In genomic region chr12:57941165-57941894, GRCh38 we compare ENCODE assay signal across 8 cellular contexts. TPM values are rescaled to one million over a fixed set of nuclear protein-coding genes. Genes with fewer than 3 reads are reported as not detected.
DNase-seq lines count a peak whose midpoint lies in the region; ATAC-seq, FAIRE-seq and TF ChIP-seq lines count a peak whose summit lies in the region.

Gene ATP23 (plus strand): TSS chr12:57941567. CDS start chr12:57941702, 135 bp downstream.

- H4K20me1 ChIP-seq in OCI-LY1 (ENCODE audit: insufficient read depth, low read length): no peaks in the 10 kb centered on the region
- H4K20me1 ChIP-seq in endothelial cell of umbilical vein (replicated peaks; ENCODE audit: control insufficient read depth, extremely low read depth, insufficient read depth, low read length): no peaks in the 10 kb centered on the region

- H3K9me1 ChIP-seq in endothelial cell of umbilical vein (replicated peaks; ENCODE audit: control insufficient read depth, extremely low read depth, insufficient read depth, low read length): no peaks in the 10 kb centered on the region

- TF ChIP-seq POLR2A in endothelial cell of umbilical vein (IDR thresholded peaks at IDR 0.05; ENCODE audit: low read depth, low read length): peak; percentile 85

- BruUV-seq in endothelial cell of umbilical vein (replicated peaks; lab: Mats Ljungman, UMichigan): no TSS peak

- no peaks in the 10 kb centered on the region for H3K79me2 ChIP-seq in OCI-LY1 (ENCODE audit: insufficient read depth, low read length)
- no peaks in the 10 kb centered on the region for H3K79me2 ChIP-seq in endothelial cell of umbilical vein (ENCODE audit: control insufficient read depth, insufficient read depth, low read length)

- H3K27ac ChIP-seq in OCI-LY1 (ENCODE audit: low read depth, low read length, poor library complexity, severe bottlenecking) (peak within 1 kb of the TSS; percentile 87), endothelial cell of umbilical vein (ENCODE audit: insufficient read depth, low read depth, low read length) (peak within 1 kb of the TSS; percentile 11)

- H3K4me1 ChIP-seq in OCI-LY1 (ENCODE audit: insufficient read depth, low read length, severe bottlenecking): peaks cover 40% of the 10 kb centered on the region
- peaks cover 7% of the 10 kb centered on the region for H3K4me1 ChIP-seq in endothelial cell of umbilical vein (ENCODE audit: control insufficient read depth, extremely low read depth, insufficient read depth, low read length)

- POLR2A ChIA-PET in endothelial cell of umbilical vein (lab: Charles Lee): interaction anchor here (0.6 to 1.1 kb wide), 3 partner anchors 45 to 270 kb away, joined by 3 to 4 read pairs (median 4); no protein-coding TSS in a partner anchor

- no peak for FAIRE-seq in D721Med (lab: Jason Lieb, UNC)
- FAIRE-seq in endothelial cell of umbilical vein (lab: Jason Lieb, UNC): peak; percentile 94

- peak within 1 kb of the TSS; percentile 81 for H3K9ac ChIP-seq in OCI-LY1 (ENCODE audit: low read length)
- H3K9ac ChIP-seq in endothelial cell of umbilical vein (replicated peaks; ENCODE audit: extremely low read depth, insufficient read depth, low read length): peak within 1 kb of the TSS; percentile 65

- H3F3A ChIP-seq in OCI-LY1 (ENCODE audit: insufficient read depth, low read length): no peaks in the 10 kb centered on the region

- no peaks in the 10 kb centered on the region for H3K9me3 ChIP-seq in OCI-LY1 (ENCODE audit: low read length)
- no peaks in the 10 kb centered on the region for H3K9me3 ChIP-seq in endothelial cell of umbilical vein (replicated peaks; ENCODE audit: control insufficient read depth, insufficient read depth, low read length)

- intact Hi-C loops in endothelial cell of umbilical vein (cut with micrococcal nuclease): no loop called here

- CTCF ChIA-PET in endothelial cell of umbilical vein (lab: Charles Lee): interaction anchor here (0.6 to 1.0 kb wide), 5 partner anchors 21 to 1224 kb away, joined by 3 to 4 read pairs (median 3); no protein-coding TSS in a partner anchor

- DNase-seq in D721Med (ENCODE audit: insufficient read length, low spot score) (peak; percentile 78), HuH-7 (ENCODE audit: low spot score) (peak; percentile 86), endothelial cell of umbilical vein (ENCODE audit: low read depth, low spot score) (peak; percentile 86), middle frontal gyrus (ENCODE audit: extremely low spot score, low spot score) (peak; percentile 52)
- DNase-seq in activated CD8-positive, alpha-beta memory T cell treated with anti-CD3 and anti-CD28 coated beads, Interleukin-2, amount 50 U/mL, for 48 hours: peak; percentile 92
- peak; percentile 74 to 86 for DNase-seq in stimulated activated CD8-positive, alpha-beta memory T cell treated with anti-CD3 and anti-CD28 coated beads, Interleukin-2, amount 100 ng/mL, for 1 hour (ENCODE audit: low read depth in 2 of 2)

- H3K4me2 ChIP-seq in OCI-LY1 (ENCODE audit: low read length): peak within 1 kb of the TSS; percentile 90
- peak within 1 kb of the TSS; percentile 80 for H3K4me2 ChIP-seq in endothelial cell of umbilical vein (ENCODE audit: insufficient read depth, low read length)

- no peak within 1 kb of the TSS for H2AFZ ChIP-seq in OCI-LY1 (ENCODE audit: low read length)
- peak within 1 kb of the TSS; percentile 99 for H2AFZ ChIP-seq in endothelial cell of umbilical vein (ENCODE audit: low read depth, low read length)

- peak; percentile 87 for ATAC-seq in GM21526 (IDR thresholded peaks at IDR 0.05; ENCODE audit: low FRiP score, unreplicated experiment)

- TF ChIP-seq CTCF in D721Med (IDR thresholded peaks at IDR 0.05; ENCODE audit: insufficient read depth, missing control alignments) (no peak), OCI-LY1 (IDR thresholded peaks at IDR 0.05; ENCODE audit: low read length) (no peak), endothelial cell of umbilical vein (IDR thresholded peaks at IDR 0.05; ENCODE audit: extremely low read depth in 1 of 2, insufficient read depth in 1 of 2, low read depth in 1 of 2, low read length in 2 of 2) (no peak)

- dilution Hi-C loops in endothelial cell of umbilical vein (cut with MboI; ENCODE audit: extremely low pct_ligation_motif_present, low sequenced_read_pairs): no loop called here

- H3K9me2 ChIP-seq in OCI-LY1 (ENCODE audit: low read depth, low read length): no peaks in the 10 kb centered on the region

- H3K27me3 ChIP-seq in OCI-LY1 (ENCODE audit: insufficient read depth, low read length) (no peaks in the 10 kb centered on the region), endothelial cell of umbilical vein (ENCODE audit: control insufficient read depth in 2 of 2, insufficient read depth in 2 of 2, low read length in 2 of 2) (no peaks in the 10 kb centered on the region)

- H3K36me3 ChIP-seq in OCI-LY1 (ENCODE audit: insufficient read depth, low read length): no peaks in the 10 kb centered on the region; the same call in 1 of the 2 replicates
- no peaks in the 10 kb centered on the region for H3K36me3 ChIP-seq in endothelial cell of umbilical vein (ENCODE audit: control insufficient read depth in 2 of 2, extremely low read depth in 1 of 2, insufficient read depth in 2 of 2, low read length in 2 of 2)

- H3K4me3 ChIP-seq in OCI-LY1 (ENCODE audit: low read depth, low read length, poor library complexity, severe bottlenecking) (peak within 1 kb of the TSS; percentile 83), endothelial cell of umbilical vein (replicated peaks in 1 of 3; ENCODE audit: insufficient read depth in 1 of 3, low read depth in 1 of 3, low read length in 3 of 3) (peak within 1 kb of the TSS; percentile 55 to 63 (median 62))

TF ChIP-seq in endothelial cell of umbilical vein, 7 proteins besides CTCF, POLR2A, EP300 and RAD21:
- TF ChIP-seq POLR2AphosphoS5 (IDR thresholded peaks at IDR 0.05; ENCODE audit: insufficient read depth, low read depth, low read length): peak; percentile 84
- TF ChIP-seq EZH2 (IDR thresholded peaks at IDR 0.05; ENCODE audit: borderline replicate concordance, low read depth, low read length, severe bottlenecking): no peak

RNA-seq across cellular contexts. Expression of gene ATP23, which starts in this region (rescaled TPM):
- total RNA-seq in endothelial cell of umbilical vein: 5.9 and 7.2 TPM in 2 replicates
- polyA plus RNA-seq in endothelial cell of umbilical vein: 9.0 and 14.5 TPM in 2 replicates
- polyA plus RNA-seq in endothelial cell of umbilical vein (2011; cell fraction: cytosol; rRNA removed): 6.4 and 9.6 TPM in 2 replicates
- polyA plus RNA-seq in endothelial cell of umbilical vein (2011; cell fraction: nucleus; rRNA removed): 3.6 and 3.9 TPM in 2 replicates
- 5.7 and 5.8 TPM in 2 replicates for polyA plus RNA-seq in endothelial cell of umbilical vein (2012)
- 6.4 and 9.4 TPM in 2 replicates for polyA minus RNA-seq in endothelial cell of umbilical vein
- polyA minus RNA-seq in endothelial cell of umbilical vein (2011; cell fraction: cytosol; rRNA and poly(A)+ RNA removed): 1.8 TPM
- polyA minus RNA-seq in endothelial cell of umbilical vein (2011; cell fraction: nucleus; rRNA and poly(A)+ RNA removed): 0.63 and 0.96 TPM in 2 replicates

Comparison
In these comparisons a context has a peak if more than half of its experiments do, and no peak if none do; other contexts are left out.
1. Peak in every context shown above with its lines: DNase-seq, ATAC-seq, H3K4me3 ChIP-seq and H3K27ac ChIP-seq.